1 cellular context compared by ENCODE assay signal in the genomic region with DNA sequence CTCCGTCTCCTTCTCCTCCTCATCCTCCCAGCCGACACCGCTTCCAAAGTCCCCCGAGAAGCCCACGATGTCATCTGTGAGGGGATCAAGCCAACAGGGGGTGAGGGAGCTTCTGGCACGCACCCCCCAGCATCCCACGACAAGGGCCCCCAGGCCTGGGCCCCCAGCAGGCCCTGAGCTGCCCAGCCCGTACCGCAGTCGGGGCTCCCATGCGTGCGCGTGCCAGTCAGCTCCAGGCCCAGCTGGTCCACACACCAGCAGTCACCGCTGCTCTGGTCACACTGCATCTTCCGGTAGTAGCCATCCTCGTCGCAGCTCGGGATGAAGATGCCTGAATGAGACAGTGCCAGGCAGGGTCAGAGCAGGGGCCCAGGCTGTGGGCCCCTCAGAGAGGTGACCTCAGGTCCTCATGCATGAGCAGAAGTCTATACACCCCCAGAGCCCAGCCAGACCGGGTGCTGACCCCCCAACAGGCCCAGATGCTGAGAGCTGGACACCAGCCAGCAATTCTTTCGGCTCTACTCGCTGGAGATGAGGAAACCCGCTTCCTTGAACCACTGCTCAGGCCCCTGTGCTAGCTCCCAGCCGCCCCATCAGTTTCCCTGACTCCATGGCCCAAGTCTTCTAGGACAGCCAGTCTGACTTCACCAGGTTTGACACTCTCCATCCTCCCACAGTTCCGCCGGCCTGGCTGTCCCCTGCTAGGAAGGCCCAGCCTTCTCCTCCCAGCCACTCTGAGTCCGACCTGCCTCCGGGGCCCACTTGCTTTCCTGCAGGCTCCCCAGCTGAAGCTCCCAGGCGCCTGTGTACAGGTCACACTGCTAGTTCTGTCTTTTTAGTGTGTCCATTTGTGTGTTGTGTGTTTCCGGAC.
TF ChIP-seq lines count a peak whose summit lies in the region.

No MANE protein-coding gene starts in this region.

TF ChIP-seq in HCT116, 20 proteins besides CTCF, POLR2A, EP300 and RAD21:
- TF ChIP-seq TCF7L2 (IDR thresholded peaks at IDR 0.05; ENCODE audit: borderline replicate concordance, extremely low read depth, insufficient read depth, insufficient read length): no peak
- TF ChIP-seq EZH2phosphoT487 (IDR thresholded peaks at IDR 0.05; ENCODE audit: borderline replicate concordance): no peak
- no peak for TF ChIP-seq SIN3A (IDR thresholded peaks at IDR 0.05; ENCODE audit: low read depth)
- TF ChIP-seq EGR1 (IDR thresholded peaks at IDR 0.05; ENCODE audit: low read depth): no peak
- no peak for TF ChIP-seq SRF (IDR thresholded peaks at IDR 0.05; ENCODE audit: low read depth)
- TF ChIP-seq JUND (IDR thresholded peaks at IDR 0.05): no peak
- TF ChIP-seq, protein P1, sequence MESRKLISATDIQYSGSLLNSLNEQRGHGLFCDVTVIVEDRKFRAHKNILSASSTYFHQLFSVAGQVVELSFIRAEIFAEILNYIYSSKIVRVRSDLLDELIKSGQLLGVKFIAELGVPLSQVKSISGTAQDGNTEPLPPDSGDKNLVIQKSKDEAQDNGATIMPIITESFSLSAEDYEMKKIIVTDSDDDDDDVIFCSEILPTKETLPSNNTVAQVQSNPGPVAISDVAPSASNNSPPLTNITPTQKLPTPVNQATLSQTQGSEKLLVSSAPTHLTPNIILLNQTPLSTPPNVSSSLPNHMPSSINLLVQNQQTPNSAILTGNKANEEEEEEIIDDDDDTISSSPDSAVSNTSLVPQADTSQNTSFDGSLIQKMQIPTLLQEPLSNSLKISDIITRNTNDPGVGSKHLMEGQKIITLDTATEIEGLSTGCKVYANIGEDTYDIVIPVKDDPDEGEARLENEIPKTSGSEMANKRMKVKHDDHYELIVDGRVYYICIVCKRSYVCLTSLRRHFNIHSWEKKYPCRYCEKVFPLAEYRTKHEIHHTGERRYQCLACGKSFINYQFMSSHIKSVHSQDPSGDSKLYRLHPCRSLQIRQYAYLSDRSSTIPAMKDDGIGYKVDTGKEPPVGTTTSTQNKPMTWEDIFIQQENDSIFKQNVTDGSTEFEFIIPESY (IDR thresholded peaks at IDR 0.05; ENCODE audit: extremely low read depth, insufficient replicate concordance, low read length): no peak
- no peak for TF ChIP-seq ELF1 (IDR thresholded peaks at IDR 0.05; ENCODE audit: borderline replicate concordance, low read depth)
- no peak for TF ChIP-seq POLR2AphosphoS5 (IDR thresholded peaks at IDR 0.05; ENCODE audit: low read depth, low read length)
- TF ChIP-seq, protein P2, sequence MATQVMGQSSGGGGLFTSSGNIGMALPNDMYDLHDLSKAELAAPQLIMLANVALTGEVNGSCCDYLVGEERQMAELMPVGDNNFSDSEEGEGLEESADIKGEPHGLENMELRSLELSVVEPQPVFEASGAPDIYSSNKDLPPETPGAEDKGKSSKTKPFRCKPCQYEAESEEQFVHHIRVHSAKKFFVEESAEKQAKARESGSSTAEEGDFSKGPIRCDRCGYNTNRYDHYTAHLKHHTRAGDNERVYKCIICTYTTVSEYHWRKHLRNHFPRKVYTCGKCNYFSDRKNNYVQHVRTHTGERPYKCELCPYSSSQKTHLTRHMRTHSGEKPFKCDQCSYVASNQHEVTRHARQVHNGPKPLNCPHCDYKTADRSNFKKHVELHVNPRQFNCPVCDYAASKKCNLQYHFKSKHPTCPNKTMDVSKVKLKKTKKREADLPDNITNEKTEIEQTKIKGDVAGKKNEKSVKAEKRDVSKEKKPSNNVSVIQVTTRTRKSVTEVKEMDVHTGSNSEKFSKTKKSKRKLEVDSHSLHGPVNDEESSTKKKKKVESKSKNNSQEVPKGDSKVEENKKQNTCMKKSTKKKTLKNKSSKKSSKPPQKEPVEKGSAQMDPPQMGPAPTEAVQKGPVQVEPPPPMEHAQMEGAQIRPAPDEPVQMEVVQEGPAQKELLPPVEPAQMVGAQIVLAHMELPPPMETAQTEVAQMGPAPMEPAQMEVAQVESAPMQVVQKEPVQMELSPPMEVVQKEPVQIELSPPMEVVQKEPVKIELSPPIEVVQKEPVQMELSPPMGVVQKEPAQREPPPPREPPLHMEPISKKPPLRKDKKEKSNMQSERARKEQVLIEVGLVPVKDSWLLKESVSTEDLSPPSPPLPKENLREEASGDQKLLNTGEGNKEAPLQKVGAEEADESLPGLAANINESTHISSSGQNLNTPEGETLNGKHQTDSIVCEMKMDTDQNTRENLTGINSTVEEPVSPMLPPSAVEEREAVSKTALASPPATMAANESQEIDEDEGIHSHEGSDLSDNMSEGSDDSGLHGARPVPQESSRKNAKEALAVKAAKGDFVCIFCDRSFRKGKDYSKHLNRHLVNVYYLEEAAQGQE (IDR thresholded peaks at IDR 0.05; ENCODE audit: low read depth): no peak
- TF ChIP-seq EZH2 (IDR thresholded peaks at IDR 0.05): no peak
- TF ChIP-seq FOSL1 (IDR thresholded peaks at IDR 0.05; ENCODE audit: low read depth): no peak
- no peak for TF ChIP-seq CBX3 (IDR thresholded peaks at IDR 0.05; ENCODE audit: low read depth)
- TF ChIP-seq ZNF274 (IDR thresholded peaks at IDR 0.05; ENCODE audit: low read depth, low read length): no peak
- TF ChIP-seq ZFX (IDR thresholded peaks at IDR 0.05): no peak
- no peak for TF ChIP-seq CEBPB (IDR thresholded peaks at IDR 0.05; ENCODE audit: low read depth)
